Comparison of ENCODE assay signal across 1 cellular context in genomic region chr9:12775373-12775962, GRCh38.
TF ChIP-seq lines count a peak whose summit lies in the region.

No MANE protein-coding gene starts in this region.

TF ChIP-seq in IMR-90, 13 proteins besides CTCF, POLR2A, EP300 and RAD21 (continued from another document):
- no peak for TF ChIP-seq FOS (IDR thresholded peaks at IDR 0.05; ENCODE audit: low read depth, low read length)
